In genomic region chr6:47733879-47734558, GRCh38 we compare ENCODE assay signal across 9 cellular contexts. TPM values are rescaled to one million over a fixed set of nuclear protein-coding genes. Genes with fewer than 3 reads are reported as not detected.
A peak's percentile ranks its signal among the peaks of the same experiment; 100 is the strongest.
DNase-seq lines count a peak whose midpoint lies in the region; ATAC-seq and FAIRE-seq lines count a peak whose summit lies in the region.
"Had no signal": no experiment of that assay in that cellular context is flagged by ENCODE, and none has a peak within 500 bp of the region (broad histone marks: within the 10 kb centered on the region; RNA-seq: fewer than 3 reads in every experiment).

No MANE protein-coding gene starts in this region.

- H3K4me1 ChIP-seq in adipocyte (ENCODE audit: control insufficient read depth, insufficient read depth, low read length), result peaks cover 20% of the 10 kb centered on the region

- H3K27me3 ChIP-seq in adipocyte (replicated peaks; ENCODE audit: control insufficient read depth, insufficient read depth, low read length), result peaks cover 3% of the 10 kb centered on the region

- DNase-seq in DMS 273 (lab: John Stamatoyannopoulos, UW; ENCODE audit: unreplicated experiment) (peak; percentile 66), GM19239 (ENCODE audit: insufficient read length, low spot score) (no peak), HT-29 (ENCODE audit: low spot score) (peak; percentile 76), adipocyte (ENCODE audit: low read depth) (peak; percentile 34), myocyte (ENCODE audit: low read depth) (peak; percentile 43), ureter (ENCODE audit: low spot score) (no peak)
- DNase-seq in activated CD4-positive, CD25-positive, alpha-beta regulatory T cell (lab: John Stamatoyannopoulos, UW), result no peak

- H3K36me3 ChIP-seq in adipocyte (ENCODE audit: control insufficient read depth, insufficient read depth, low read length, severe bottlenecking), result no peaks in the 10 kb centered on the region

- FAIRE-seq in GM19239 (lab: Jason Lieb, UNC), result peak; percentile 18

- H3K9me3 ChIP-seq in adipocyte (ENCODE audit: control insufficient read depth, low read length), result no peaks in the 10 kb centered on the region

- ATAC-seq in HG03520 (IDR thresholded peaks at IDR 0.05; ENCODE audit: unreplicated experiment), result no peak

- H3K9ac ChIP-seq in adipocyte (ENCODE audit: low read length), result no peak overlapping the region

- no peak overlapping the region for H3K4me3 ChIP-seq in adipocyte (ENCODE audit: low read length)

RNA-seq across cellular contexts. Expression of gene ADGRF4, which starts 35.6 kb away (rescaled TPM):
- 0.41 and 0.94 TPM in 2 replicates for total RNA-seq in HT-29 (2014; rRNA removed; shearing (Covaris generic))
- total RNA-seq in myocyte (not detected in 2 replicates), ureter (6.5 TPM)
- not detected for polyA plus RNA-seq in myocyte (2012)
- total RNA-seq: temporal lobe had no signal

RNA-seq across cellular contexts. Expression of gene OPN5, which starts 47.8 kb away (rescaled TPM):
- total RNA-seq in HT-29 (2014; rRNA removed; shearing (Covaris generic)), result not detected in 2 replicates
- total RNA-seq in myocyte, result not detected in 2 replicates
- 0.34 TPM for polyA plus RNA-seq in myocyte (2012)
- total RNA-seq in ureter, result not detected
- total RNA-seq: temporal lobe had no signal

Comparison
In these comparisons a context has a peak if more than half of its experiments do, and no peak if none do; other contexts are left out.
1. DNase-seq: peak in DMS 273 (single experiment), HT-29 (single experiment), adipocyte (single experiment) and myocyte (single experiment); none in GM19239 (single experiment), ureter (single experiment) and activated CD4-positive, CD25-positive, alpha-beta regulatory T cell (0 of 4).